ENCODE assay signal across 21 cellular contexts in the genomic region with DNA sequence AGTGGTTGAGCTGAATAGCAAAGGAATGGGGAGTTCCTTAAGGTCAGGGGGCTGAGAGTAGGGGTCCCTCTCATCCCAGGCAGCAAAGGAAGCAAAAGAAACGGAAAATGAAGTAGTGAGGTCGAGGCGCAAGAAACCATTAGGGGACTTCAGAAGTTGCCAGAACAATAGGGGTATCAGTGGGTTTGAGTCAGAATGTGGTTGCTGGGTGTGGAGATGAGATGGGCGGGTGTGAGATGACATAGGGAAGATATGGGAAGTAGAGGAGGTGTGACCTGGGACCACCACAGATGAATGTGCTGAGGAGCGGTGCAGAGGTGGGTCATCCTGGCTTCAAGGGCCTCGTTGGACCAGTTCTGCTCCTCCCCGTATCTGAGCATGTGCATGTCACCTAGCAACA. TPM values are rescaled to one million over a fixed set of nuclear protein-coding genes. Genes with fewer than 3 reads are reported as not detected.
DNase-seq lines count a peak whose midpoint lies in the region; ATAC-seq and TF ChIP-seq lines count a peak whose summit lies in the region.
"Had no signal": no experiment of that assay in that cellular context is flagged by ENCODE, and none has a peak within 500 bp of the region (broad histone marks: within the 10 kb centered on the region; RNA-seq: fewer than 3 reads in every experiment).

No MANE protein-coding gene starts in this region.

- H4K5ac ChIP-seq in IMR-90 (ENCODE audit: low read depth, low read length): no peak overlapping the region

- no peak overlapping the region for H2BK5ac ChIP-seq in IMR-90 (ENCODE audit: low read depth, low read length, poor library complexity, severe bottlenecking)

- H3K9me3 Mint-ChIP-seq in activated naive CD8-positive, alpha-beta T cell treated with anti-CD3 and anti-CD28 coated beads, Interleukin-2, amount 50 U/mL, for 24 hours: no peaks in the 10 kb centered on the region
- H3K9me3 Mint-ChIP-seq in activated naive CD8-positive, alpha-beta T cell treated with anti-CD3 and anti-CD28 coated beads for 36 hours: no peaks in the 10 kb centered on the region

- H3K9me1 ChIP-seq in IMR-90 (ENCODE audit: insufficient read depth, low read length): no peaks in the 10 kb centered on the region; the same call in 1 of the 2 replicates

- no peaks in the 10 kb centered on the region for H3K36me3 Mint-ChIP-seq in activated naive CD8-positive, alpha-beta T cell treated with anti-CD3 and anti-CD28 coated beads, Interleukin-2, amount 50 U/mL, for 24 hours (ENCODE audit: low read depth)
- no peaks in the 10 kb centered on the region for H3K36me3 Mint-ChIP-seq in activated naive CD8-positive, alpha-beta T cell treated with anti-CD3 and anti-CD28 coated beads for 36 hours
- H3K36me3 Mint-ChIP-seq: CD8-positive, alpha-beta T cell had no signal

- H3K18ac ChIP-seq in IMR-90 (ENCODE audit: low read depth, low read length): no peak overlapping the region

- peaks cover 21% of the 10 kb centered on the region for H3K4me1 Mint-ChIP-seq in activated naive CD8-positive, alpha-beta T cell treated with anti-CD3 and anti-CD28 coated beads, Interleukin-2, amount 50 U/mL, for 24 hours
- peaks cover 8% of the 10 kb centered on the region for H3K4me1 Mint-ChIP-seq in activated naive CD8-positive, alpha-beta T cell treated with anti-CD3 and anti-CD28 coated beads for 36 hours
- H3K4me1 Mint-ChIP-seq: B cell had no signal

- TF ChIP-seq CTCF in IMR-90 (conservative IDR thresholded peaks at IDR 0.05; ENCODE audit: low read depth, low read length): no peak
- no peak for TF ChIP-seq CTCF in lower lobe of right lung (IDR thresholded peaks at IDR 0.05)
- TF ChIP-seq CTCF in testis (IDR thresholded peaks at IDR 0.05): no peak
- TF ChIP-seq CTCF in coronary artery (IDR thresholded peaks at IDR 0.05): no peak

- no peak overlapping the region for H3K4me3 Mint-ChIP-seq in activated naive CD8-positive, alpha-beta T cell treated with anti-CD3 and anti-CD28 coated beads, Interleukin-2, amount 50 U/mL, for 24 hours
- no peak overlapping the region for H3K4me3 Mint-ChIP-seq in activated naive CD8-positive, alpha-beta T cell treated with anti-CD3 and anti-CD28 coated beads for 36 hours
- H3K4me3 Mint-ChIP-seq: B cell; CD8-positive, alpha-beta T cell; H9 had no signal

- H2AK9ac ChIP-seq in IMR-90 (replicated peaks; ENCODE audit: low read depth, low read length, poor library complexity): no peak overlapping the region

- H3K27ac ChIP-seq in IMR-90 (ENCODE audit: insufficient read depth, low read length): no peak overlapping the region
- no peak overlapping the region for H3K27ac ChIP-seq in lower lobe of right lung
- H3K27ac ChIP-seq in testis: no peak overlapping the region
- no peak overlapping the region for H3K27ac ChIP-seq in coronary artery
- H3K27ac ChIP-seq: BLaER1 treated with 17β-estradiol and CSF1 and Interleukin-3, amounts not matched to agents 10 nM and 100 nM had no signal

- no peaks in the 10 kb centered on the region for H4K20me1 ChIP-seq in IMR-90 (ENCODE audit: insufficient read depth, low read length)
- H4K20me1 ChIP-seq: BLaER1 treated with 17β-estradiol and CSF1 and Interleukin-3, amounts not matched to agents 10 nM and 100 nM had no signal

- no peak overlapping the region for H3K14ac ChIP-seq in IMR-90 (replicated peaks; ENCODE audit: low read depth, low read length)

- peaks cover 2% of the 10 kb centered on the region for H3K27me3 Mint-ChIP-seq in activated naive CD8-positive, alpha-beta T cell treated with anti-CD3 and anti-CD28 coated beads, Interleukin-2, amount 50 U/mL, for 24 hours
- no peaks in the 10 kb centered on the region for H3K27me3 Mint-ChIP-seq in activated naive CD8-positive, alpha-beta T cell treated with anti-CD3 and anti-CD28 coated beads for 36 hours

- no peaks in the 10 kb centered on the region for H3K79me1 ChIP-seq in IMR-90 (ENCODE audit: low read depth in 1 of 2, low read length in 2 of 2)

- H2BK120ac ChIP-seq in IMR-90 (ENCODE audit: low read depth, low read length): no peak overlapping the region

- H3K27ac Mint-ChIP-seq in activated naive CD8-positive, alpha-beta T cell treated with anti-CD3 and anti-CD28 coated beads, Interleukin-2, amount 50 U/mL, for 24 hours: no peak overlapping the region
- H3K27ac Mint-ChIP-seq in activated naive CD8-positive, alpha-beta T cell treated with anti-CD3 and anti-CD28 coated beads for 36 hours: no peak overlapping the region
- H3K27ac Mint-ChIP-seq: B cell; CD8-positive, alpha-beta T cell had no signal

- H3K27me3 ChIP-seq in IMR-90 (ENCODE audit: control insufficient read depth, insufficient read depth, low read length): no peaks in the 10 kb centered on the region
- H3K27me3 ChIP-seq in lower lobe of right lung (ENCODE audit: low read depth): no peaks in the 10 kb centered on the region
- no peaks in the 10 kb centered on the region for H3K27me3 ChIP-seq in testis
- H3K27me3 ChIP-seq: BLaER1 treated with 17β-estradiol and CSF1 and Interleukin-3, amounts not matched to agents 10 nM and 100 nM had no signal

- H3K4me1 ChIP-seq in IMR-90 (ENCODE audit: control insufficient read depth, insufficient read depth, low read length) (no peaks in the 10 kb centered on the region), lower lobe of right lung (no peaks in the 10 kb centered on the region), testis (peaks cover 9% of the 10 kb centered on the region)

- H3K4ac ChIP-seq in IMR-90 (ENCODE audit: low read depth, low read length): no peak overlapping the region

- H4K91ac ChIP-seq in IMR-90 (ENCODE audit: insufficient read depth, low read depth, low read length): no peak overlapping the region

- H2AK5ac ChIP-seq in IMR-90 (ENCODE audit: low read depth, low read length): no peak overlapping the region

- TF ChIP-seq POLR2A in IMR-90 (IDR thresholded peaks at IDR 0.05; ENCODE audit: low read depth, low read length): no peak
- no peak for TF ChIP-seq POLR2A in testis (IDR thresholded peaks at IDR 0.05)

- H3K23ac ChIP-seq in IMR-90 (ENCODE audit: low read depth, low read length): no peak overlapping the region

- POLR2A ChIA-PET in IMR-90 (lab: Charles Lee; ENCODE audit: unreplicated experiment): no interaction called here

- H2AFZ ChIP-seq in IMR-90 (replicated peaks; ENCODE audit: low read length, poor library complexity): peak overlapping the region; percentile 13

- H3K4me3 ChIP-seq in IMR-90 (ENCODE audit: insufficient read depth, low read depth, low read length) (no peak overlapping the region), lower lobe of right lung (no peak overlapping the region), testis (no peak overlapping the region), coronary artery (no peak overlapping the region)
- H3K4me3 ChIP-seq: BLaER1 treated with 17β-estradiol and CSF1 and Interleukin-3, amounts not matched to agents 10 nM and 100 nM; GM12878 had no signal

- no peak overlapping the region for H3K56ac ChIP-seq in IMR-90 (ENCODE audit: extremely low read depth, insufficient read depth, low read length)

- H3K9me3 ChIP-seq in IMR-90 (ENCODE audit: control insufficient read depth, insufficient read depth, low read length) (no peaks in the 10 kb centered on the region), lower lobe of right lung (no peaks in the 10 kb centered on the region), testis (no peaks in the 10 kb centered on the region)
- H3K9me3 ChIP-seq: BLaER1 treated with 17β-estradiol and CSF1 and Interleukin-3, amounts not matched to agents 10 nM and 100 nM had no signal

- no peak overlapping the region for H3K4me2 ChIP-seq in IMR-90 (ENCODE audit: low read depth, low read length)
- H3K4me2 ChIP-seq: BLaER1 treated with 17β-estradiol and CSF1 and Interleukin-3, amounts not matched to agents 10 nM and 100 nM had no signal

- H2BK20ac ChIP-seq in IMR-90 (ENCODE audit: low read depth, low read length): no peak overlapping the region

- peak; percentile 7 for DNase-seq in activated naive CD8-positive, alpha-beta T cell treated with anti-CD3 and anti-CD28 coated beads, Interleukin-2, amount 50 U/mL, for 24 hours
- DNase-seq in activated naive CD8-positive, alpha-beta T cell treated with anti-CD3 and anti-CD28 coated beads for 36 hours: no peak
- DNase-seq in IMR-90 (no peak), lower lobe of right lung (no peak), D341Med (ENCODE audit: low spot score) (no peak), testis (no peak), coronary artery (ENCODE audit: low spot score) (no peak)
- DNase-seq: 8988T; Calu3; CD8-positive, alpha-beta T cell; DMS 273 treated with DMSO at 0.1 percent for 48 hours; DMS53; DND-41; EL; H9 had no signal

- no peak overlapping the region for H2BK15ac ChIP-seq in IMR-90 (ENCODE audit: low read depth, low read length)

- WGBS in IMR-90 (ENCODE audit: extremely low coverage in 2 of 2, insufficient read length in 1 of 2), 2 experiments: 90% methylated on average over 3 of the region's 7 CpGs; no CpG with 5 or more reads in 1 of the 2 experiments
- WGBS in testis, 2 donors: 87 to 91% methylated on average over 7 of the region's 7 CpGs

- CTCF ChIA-PET in IMR-90 (lab: Yijun Ruan, JAX): no interaction called here

- intact Hi-C loops in IMR-90 (cut with micrococcal nuclease): no loop called here
- intact Hi-C loops in lower lobe of right lung (cut with DNase I): no loop called here
- intact Hi-C loops in testis (cut with DNase I; ENCODE audit: low total_unique reads): no loop called here

- BruUV-seq in IMR-90 (replicated peaks; lab: Mats Ljungman, UMichigan): no TSS peak

- H3K9ac ChIP-seq in IMR-90 (ENCODE audit: low read depth, low read length): no peak overlapping the region
- H3K9ac ChIP-seq: BLaER1 treated with 17β-estradiol and CSF1 and Interleukin-3, amounts not matched to agents 10 nM and 100 nM had no signal

- ATAC-seq in activated naive CD8-positive, alpha-beta T cell treated with anti-CD3 and anti-CD28 coated beads, Interleukin-2, amount 50 U/mL, for 24 hours: peak; percentile 60
- ATAC-seq in IMR-90 (ENCODE audit: low read depth) (no peak), lower lobe of right lung (peak; percentile 27 to 48)
- ATAC-seq: CD8-positive, alpha-beta T cell; GM12878 had no signal

- no peak for TF ChIP-seq RAD21 in IMR-90 (IDR thresholded peaks at IDR 0.05; ENCODE audit: low read length)

- H3K36me3 ChIP-seq in IMR-90 (ENCODE audit: control insufficient read depth, insufficient read depth, low read length): no peaks in the 10 kb centered on the region
- no peaks in the 10 kb centered on the region for H3K36me3 ChIP-seq in lower lobe of right lung
- H3K36me3 ChIP-seq in testis (ENCODE audit: low read depth, missing control alignments): no peaks in the 10 kb centered on the region
- H3K36me3 ChIP-seq: BLaER1 treated with 17β-estradiol and CSF1 and Interleukin-3, amounts not matched to agents 10 nM and 100 nM had no signal

- in situ Hi-C loops in IMR-90 (cut with MboI; ENCODE audit: low sequenced_read_pairs): no loop called here

- dilution Hi-C loops in IMR-90 (cut with HindIII; ENCODE audit: low sequenced_read_pairs, unreplicated experiment): no loop called here

- H4K8ac ChIP-seq in IMR-90 (ENCODE audit: low read depth in 2 of 2, low read length in 2 of 2): no peak overlapping the region

RNA-seq across cellular contexts. Expression of a gene that starts 13.1 kb away (rescaled TPM):
- 100 to 1,000 TPM; 157 to 172 TPM for total RNA-seq in activated naive CD8-positive, alpha-beta T cell treated with anti-CD3 and anti-CD28 coated beads for 36 hours
- total RNA-seq in IMR-90 (2012; rRNA removed) (206 and 273 TPM in 2 replicates), lower lobe of right lung (235 TPM), testis (100 to 1,000 TPM; 177 to 224 TPM)
- polyA plus RNA-seq in IMR-90 (2012; rRNA removed) (164 and 199 TPM in 2 replicates), testis (ENCODE audit: insufficient read depth, low read depth, low replicate concordance) (180 TPM)
- polyA plus RNA-seq in IMR-90 (2012; cell fraction: cytosol; rRNA removed): 55.4 and 67.0 TPM in 2 replicates
- polyA plus RNA-seq in IMR-90 (2012; cell fraction: nucleus; rRNA removed; ENCODE audit: low replicate concordance): 23.9 and 81.0 TPM in 2 replicates

RNA-seq across cellular contexts. Expression of a gene that starts 14.9 kb away (rescaled TPM):
- not detected for total RNA-seq in activated naive CD8-positive, alpha-beta T cell treated with anti-CD3 and anti-CD28 coated beads for 36 hours
- total RNA-seq in IMR-90 (2012; rRNA removed) (under 0.01 and 0.18 TPM in 2 replicates), lower lobe of right lung (0.12 TPM), testis (10 to 100 TPM; 15.3 to 30.5 TPM)
- polyA plus RNA-seq in IMR-90 (2012; rRNA removed) (0.16 TPM in 1 of 2 replicates, not detected in the other), testis (ENCODE audit: insufficient read depth, low read depth, low replicate concordance) (212 TPM)
- polyA plus RNA-seq in IMR-90 (2012; cell fraction: cytosol; rRNA removed): 0.12 TPM in 1 of 2 replicates, not detected in the other
- 0.11 TPM in 1 of 2 replicates, not detected in the other for polyA plus RNA-seq in IMR-90 (2012; cell fraction: nucleus; rRNA removed; ENCODE audit: low replicate concordance)
- total RNA-seq: Calu3; CD8-positive, alpha-beta T cell; G401; HT-29 had no signal
- polyA plus RNA-seq: H1 had no signal

Comparison
In these comparisons a context has a peak if more than half of its experiments do, and no peak if none do; other contexts are left out.
1. RNA of a gene that starts 14.9 kb away (total RNA-seq): 15.3 to 30.5 TPM in testis; under 0.01 to 0.18 TPM in IMR-90, 0.12 TPM in lower lobe of right lung (single experiment) and not detected in activated naive CD8-positive, alpha-beta T cell treated with anti-CD3 and anti-CD28 coated beads for 36 hours; every median in the first group is over 10 times any median in the second.